8 cellular contexts compared by ENCODE assay signal in the genomic region with DNA sequence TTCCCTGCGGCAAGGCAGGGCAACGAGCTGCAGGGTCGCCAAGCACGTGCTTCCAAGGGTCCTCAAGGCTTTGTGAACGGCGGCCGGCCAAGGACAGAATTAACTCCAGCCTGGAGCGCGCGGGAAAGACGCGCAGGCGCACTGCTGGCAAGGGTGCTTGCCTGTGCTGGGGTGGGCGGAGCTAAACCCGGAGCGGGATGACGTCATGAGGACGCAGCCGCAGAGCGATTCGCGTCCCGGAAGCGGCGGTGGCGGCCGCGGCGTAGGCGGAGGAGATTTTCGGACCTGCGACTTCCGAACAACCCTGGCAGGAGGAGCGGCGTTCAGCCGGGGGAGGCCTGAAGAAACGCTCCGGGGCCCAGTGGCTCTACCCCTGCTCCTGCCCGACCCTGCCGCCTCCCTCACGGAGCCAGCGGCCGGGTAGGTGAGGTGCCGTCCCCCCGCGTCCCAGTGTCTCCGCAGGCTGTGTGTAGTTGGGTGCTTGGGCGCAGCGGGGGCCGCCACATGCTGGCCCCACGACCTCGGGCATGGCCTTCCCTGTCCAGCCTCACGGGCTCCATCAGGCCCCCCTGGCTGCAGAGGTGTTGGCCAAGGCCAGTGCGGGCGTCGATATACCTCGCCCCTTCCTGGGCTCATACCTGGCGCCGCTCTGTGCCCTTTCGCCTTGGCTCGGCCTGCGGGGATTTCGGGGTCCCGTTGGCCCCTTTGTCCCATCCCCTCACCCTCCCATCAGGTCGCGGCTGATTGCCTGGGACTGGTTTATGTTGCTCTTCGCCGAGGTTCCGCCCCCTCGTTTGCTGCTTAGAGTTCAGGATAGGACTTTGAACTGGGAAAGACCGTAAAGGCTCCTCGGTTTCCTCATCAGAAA. TPM values are rescaled to one million over a fixed set of nuclear protein-coding genes. Genes with fewer than 3 reads are reported as not detected.
DNase-seq lines count a peak whose midpoint lies in the region; ATAC-seq and TF ChIP-seq lines count a peak whose summit lies in the region.

A gene with protein sequence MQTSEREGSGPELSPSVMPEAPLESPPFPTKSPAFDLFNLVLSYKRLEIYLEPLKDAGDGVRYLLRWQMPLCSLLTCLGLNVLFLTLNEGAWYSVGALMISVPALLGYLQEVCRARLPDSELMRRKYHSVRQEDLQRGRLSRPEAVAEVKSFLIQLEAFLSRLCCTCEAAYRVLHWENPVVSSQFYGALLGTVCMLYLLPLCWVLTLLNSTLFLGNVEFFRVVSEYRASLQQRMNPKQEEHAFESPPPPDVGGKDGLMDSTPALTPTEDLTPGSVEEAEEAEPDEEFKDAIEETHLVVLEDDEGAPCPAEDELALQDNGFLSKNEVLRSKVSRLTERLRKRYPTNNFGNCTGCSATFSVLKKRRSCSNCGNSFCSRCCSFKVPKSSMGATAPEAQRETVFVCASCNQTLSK (plus strand): TSS at position 227 of the 868 bp plus-strand sequence. CDS start 1,350 bp downstream, outside the sequence.

- H3K27ac ChIP-seq in PC-3 (ENCODE audit: low read length) (peak within 1 kb of the TSS; percentile 40; the same call in 1 of the 2 replicates), mucosa of rectum (ENCODE audit: low read depth in 2 of 2, low read length in 2 of 2) (peak within 1 kb of the TSS; percentile 97 to 98)

- no peak for TF ChIP-seq CTCF in PC-3 (conservative IDR thresholded peaks at IDR 0.05; ENCODE audit: low read depth, low read length)
- TF ChIP-seq CTCF in epithelial cell of proximal tubule (conservative IDR thresholded peaks at IDR 0.05; ENCODE audit: low read depth, low read length): no peak

- POLR2A ChIA-PET in PC-3 (lab: Charles Lee; ENCODE audit: unreplicated experiment): interaction anchor here (0.7 to 1.0 kb wide), 3 partner anchors 11 to 50 kb away, joined by 3 to 6 read pairs (median 4); partner anchors contain the start of genes AVPI1 and MARVELD1

- H3K27me3 ChIP-seq in PC-3 (ENCODE audit: low read length) (no peaks in the 10 kb centered on the region), mucosa of rectum (ENCODE audit: control insufficient read depth in 2 of 2, insufficient read depth in 2 of 2, low read length in 2 of 2) (no peaks in the 10 kb centered on the region)

- H3F3A ChIP-seq in PC-3 (ENCODE audit: low read length, unreplicated experiment): no peaks in the 10 kb centered on the region

- peaks cover 32 to 42% (median 41%) of the 10 kb centered on the region in 3 donors for H3K4me1 Mint-ChIP-seq in IgD-negative memory B cell
- H3K4me1 Mint-ChIP-seq in activated T-cell treated with anti-CD3 and anti-CD28 coated beads, Interleukin-2, amount 50 U/mL, for 24 hours (ENCODE audit: low read depth): peaks cover 53% of the 10 kb centered on the region

- peak within 1 kb of the TSS; percentile 79 for H2AFZ ChIP-seq in PC-3 (ENCODE audit: low read length)

- peaks cover 6% of the 10 kb centered on the region; the same call in 1 of the 2 replicates for H3K36me3 ChIP-seq in PC-3 (ENCODE audit: low read depth, low read length)
- H3K36me3 ChIP-seq in mucosa of rectum (ENCODE audit: control insufficient read depth in 2 of 2, insufficient read depth in 2 of 2, low read length in 2 of 2): peaks cover 16 to 26% of the 10 kb centered on the region in 2 donors

- H3K9ac ChIP-seq in PC-3 (ENCODE audit: low read length): peak within 1 kb of the TSS; percentile 86
- H3K9ac ChIP-seq in mucosa of rectum (ENCODE audit: low read depth in 1 of 2, low read length in 2 of 2): peak within 1 kb of the TSS; percentile 94 to 97

- no peaks in the 10 kb centered on the region for H4K20me1 ChIP-seq in PC-3 (ENCODE audit: low read length)

- no peaks in the 10 kb centered on the region for H3K9me2 ChIP-seq in PC-3 (replicated peaks; ENCODE audit: low read length)

- peaks cover 3% of the 10 kb centered on the region for H3K36me3 Mint-ChIP-seq in IgD-negative memory B cell
- peaks cover 49% of the 10 kb centered on the region for H3K36me3 Mint-ChIP-seq in activated T-cell treated with anti-CD3 and anti-CD28 coated beads, Interleukin-2, amount 50 U/mL, for 24 hours (ENCODE audit: low read depth)

- CTCF ChIA-PET in PC-3 (lab: Charles Lee): interaction anchor here (0.5 kb wide), 1 partner anchor 52 kb away, joined by 3 read pairs; no protein-coding TSS in a partner anchor

- no peaks in the 10 kb centered on the region for H3K9me3 Mint-ChIP-seq in IgD-negative memory B cell
- H3K9me3 Mint-ChIP-seq in activated T-cell treated with anti-CD3 and anti-CD28 coated beads, Interleukin-2, amount 50 U/mL, for 24 hours: no peaks in the 10 kb centered on the region

- intact Hi-C loops in PC-3 (cut with micrococcal nuclease): no loop called here

- H3K79me2 ChIP-seq in PC-3 (ENCODE audit: low read length): peaks cover 40% of the 10 kb centered on the region

- no peaks in the 10 kb centered on the region for H3K9me3 ChIP-seq in PC-3 (ENCODE audit: low read length)
- no peaks in the 10 kb centered on the region for H3K9me3 ChIP-seq in mucosa of rectum (ENCODE audit: control insufficient read depth in 2 of 2, low read length in 2 of 2)

- H3K4me1 ChIP-seq in PC-3 (ENCODE audit: insufficient read depth, low read length): peaks cover 9% of the 10 kb centered on the region
- H3K4me1 ChIP-seq in mucosa of rectum (ENCODE audit: control insufficient read depth in 2 of 2, insufficient read depth in 2 of 2, low read length in 2 of 2): peaks cover 14 to 15% of the 10 kb centered on the region in 2 donors

- H3K4me3 Mint-ChIP-seq in IgD-negative memory B cell: peak within 1 kb of the TSS; percentile 90 to 97 (median 94)
- peak within 1 kb of the TSS; percentile 93 for H3K4me3 Mint-ChIP-seq in activated T-cell treated with anti-CD3 and anti-CD28 coated beads, Interleukin-2, amount 50 U/mL, for 24 hours

- H3K27me3 Mint-ChIP-seq in IgD-negative memory B cell: no peaks in the 10 kb centered on the region
- H3K27me3 Mint-ChIP-seq in activated T-cell treated with anti-CD3 and anti-CD28 coated beads, Interleukin-2, amount 50 U/mL, for 24 hours: no peaks in the 10 kb centered on the region

- ATAC-seq in GM21576 (IDR thresholded peaks at IDR 0.05; ENCODE audit: unreplicated experiment): peak; percentile 78
- ATAC-seq in PC-3: peak; percentile 87

- DNase-seq in DMS153 treated with DMSO at 0.1 percent for 48 hours (lab: John Stamatoyannopoulos, UW; ENCODE audit: unreplicated experiment): peak; percentile 94
- DNase-seq in PC-3: peak; percentile 92
- peak; percentile 99 for DNase-seq in activated T-cell treated with anti-CD3 and anti-CD28 coated beads, Interleukin-2, amount 50 U/mL, for 24 hours
- DNase-seq in epithelial cell of proximal tubule (ENCODE audit: low read depth): peak; percentile 46
- peak; percentile 91 for DNase-seq in stimulated activated CD8-positive, alpha-beta memory T cell treated with anti-CD3 and anti-CD28 coated beads, Interleukin-4, amount 100 ng/mL, for 4 hours (ENCODE audit: low read depth in 2 of 2, low spot score in 1 of 2)

- H3K4me2 ChIP-seq in PC-3 (ENCODE audit: low read length): peak within 1 kb of the TSS; percentile 93

- H3K27ac Mint-ChIP-seq in IgD-negative memory B cell: peak within 1 kb of the TSS; percentile 79 to 98 (median 98)
- H3K27ac Mint-ChIP-seq in activated T-cell treated with anti-CD3 and anti-CD28 coated beads, Interleukin-2, amount 50 U/mL, for 24 hours: peak within 1 kb of the TSS; percentile 98

- H3K4me3 ChIP-seq in PC-3 (ENCODE audit: low read length) (peak within 1 kb of the TSS; percentile 83), epithelial cell of proximal tubule (ENCODE audit: low read depth, low read length) (peak within 1 kb of the TSS; percentile 96), mucosa of rectum (ENCODE audit: low read length in 2 of 2) (peak within 1 kb of the TSS; percentile 79 to 85)

- TSS peak; percentile 51 for BruUV-seq in PC-3 (replicated peaks; lab: Mats Ljungman, UMichigan)

RNA-seq across cellular contexts. Expression of the gene that starts here (rescaled TPM):
- polyA plus RNA-seq in IgD-negative memory B cell: 35.4 TPM
- total RNA-seq in PC-3 (2014; rRNA removed): 13.1 and 15.0 TPM in 2 replicates
- 13.5 and 23.6 TPM in 2 replicates for total RNA-seq in epithelial cell of proximal tubule

Comparison
In these comparisons a context has a peak if more than half of its experiments do, and no peak if none do; other contexts are left out.
1. Peak in every context shown above with its lines: DNase-seq, ATAC-seq, H3K4me3 ChIP-seq and H3K27ac ChIP-seq.
2. DNase-seq: peak in every context shown above with its lines; median percentile 99 in activated T-cell treated with anti-CD3 and anti-CD28 coated beads, Interleukin-2, amount 50 U/mL, for 24 hours; 94 in DMS153 treated with DMSO at 0.1 percent for 48 hours; 92 in PC-3; 91 in stimulated activated CD8-positive, alpha-beta memory T cell treated with anti-CD3 and anti-CD28 coated beads, Interleukin-4, amount 100 ng/mL, for 4 hours; 46 in epithelial cell of proximal tubule.